16 cellular contexts compared by ENCODE assay signal in genomic region chr17:42285346-42286050, GRCh38. TPM values are rescaled to one million over a fixed set of nuclear protein-coding genes. Genes with fewer than 3 reads are reported as not detected.
A peak's percentile ranks its signal among the peaks of the same experiment; 100 is the strongest.
DNase-seq lines count a peak whose midpoint lies in the region; ATAC-seq, FAIRE-seq and TF ChIP-seq lines count a peak whose summit lies in the region.
"Had no signal": no experiment of that assay in that cellular context is flagged by ENCODE, and none has a peak within 500 bp of the region (broad histone marks: within the 10 kb centered on the region; RNA-seq: fewer than 3 reads in every experiment).

No MANE protein-coding gene starts in this region.

- DNase-seq in T-helper 1 cell: no peak
- no peak for DNase-seq in T-helper 17 cell
- DNase-seq in K562 (ENCODE audit: extremely low read depth in 1 of 4, low spot score in 3 of 4): no peak
- peak; percentile 22 for DNase-seq in small intestine
- DNase-seq in dermis blood vessel endothelial cell: no peak
- no peak for DNase-seq in HTR-8/SVneo (ENCODE audit: insufficient read length, low spot score)
- DNase-seq in NCI-H1105 (lab: John Stamatoyannopoulos, UW): no peak
- DNase-seq: GF-D8, NCI-H2029, SHP77 treated with DMSO at 0.1 percent for 48 hours had no signal

- CTCF ChIA-PET in K562 (lab: Yijun Ruan, JAX; ENCODE audit: low intra/inter-chr PET ratio): no interaction called here

- peaks cover 92% of the 10 kb centered on the region for H3K79me2 ChIP-seq in K562 (ENCODE audit: control insufficient read depth, insufficient read depth, low read length)

- no peaks in the 10 kb centered on the region for H3K9me1 ChIP-seq in K562 (ENCODE audit: control insufficient read depth, insufficient read depth, low read length)

- no peaks in the 10 kb centered on the region for H3K9me3 Mint-ChIP-seq in T-helper 1 cell treated with Interleukin-12 subunit alpha and Interleukin-12 subunit beta and Interleukin-4 antibody, amounts not matched to agents 30 μg/mL and 1 μg/mL, for 36 hours

- no peak for TF ChIP-seq CTCF in K562 (IDR thresholded peaks at IDR 0.05 in 2 of 3, conservative IDR thresholded peaks at IDR 0.05 in 1 of 3; ENCODE audit: insufficient read depth in 2 of 3, low read depth in 1 of 3, low read length in 3 of 3)

- H3K4me3 Mint-ChIP-seq in T-helper 1 cell treated with Interleukin-12 subunit alpha and Interleukin-12 subunit beta and Interleukin-4 antibody, amounts not matched to agents 30 μg/mL and 1 μg/mL, for 36 hours: peak overlapping the region; percentile 1
- H3K4me3 Mint-ChIP-seq in T-helper 17 cell: peak overlapping the region; percentile 96

- no peaks in the 10 kb centered on the region for H3K27me3 ChIP-seq in K562 (ENCODE audit: control insufficient read depth in 2 of 2, insufficient read depth in 2 of 2, low read length in 2 of 2)
- H3K27me3 ChIP-seq in small intestine (ENCODE audit: control insufficient read depth in 2 of 2, insufficient read depth in 2 of 2, low read length in 2 of 2): no peaks in the 10 kb centered on the region

- no peaks in the 10 kb centered on the region for H4K20me1 ChIP-seq in K562 (replicated peaks; ENCODE audit: control insufficient read depth, insufficient read depth, low read length)

- peak overlapping the region; percentile 88 for H3K4me2 ChIP-seq in K562 (ENCODE audit: insufficient read depth, low read length)

- H3K27me3 Mint-ChIP-seq in T-helper 1 cell treated with Interleukin-12 subunit alpha and Interleukin-12 subunit beta and Interleukin-4 antibody, amounts not matched to agents 30 μg/mL and 1 μg/mL, for 36 hours (ENCODE audit: low read depth): no peaks in the 10 kb centered on the region
- no peaks in the 10 kb centered on the region for H3K27me3 Mint-ChIP-seq in T-helper 17 cell

- H3K9me3 ChIP-seq in T-helper 17 cell (ENCODE audit: control insufficient read depth, low read length, poor library complexity, severe bottlenecking) (no peaks in the 10 kb centered on the region), K562 (replicated peaks; ENCODE audit: control insufficient read depth, insufficient read depth, low read depth, low read length) (no peaks in the 10 kb centered on the region), small intestine (ENCODE audit: control insufficient read depth, low read depth) (no peaks in the 10 kb centered on the region)

- no peak overlapping the region for H3K27ac Mint-ChIP-seq in T-helper 1 cell treated with Interleukin-12 subunit alpha and Interleukin-12 subunit beta and Interleukin-4 antibody, amounts not matched to agents 30 μg/mL and 1 μg/mL, for 36 hours
- peak overlapping the region; percentile 97 for H3K27ac Mint-ChIP-seq in T-helper 17 cell

- FAIRE-seq in K562 (lab: Jason Lieb, UNC) (no peak), small intestine (lab: Jason Lieb, UNC) (no peak), HTR-8/SVneo (lab: Jason Lieb, UNC) (no peak)
- FAIRE-seq: H54, TTC549 had no signal

- no peak for TF ChIP-seq POLR2A in K562 (conservative IDR thresholded peaks at IDR 0.05)

- no peak for TF ChIP-seq EP300 in K562 (IDR thresholded peaks at IDR 0.05; ENCODE audit: low read length)

- peaks cover 28% of the 10 kb centered on the region for H3K4me1 Mint-ChIP-seq in T-helper 1 cell treated with Interleukin-12 subunit alpha and Interleukin-12 subunit beta and Interleukin-4 antibody, amounts not matched to agents 30 μg/mL and 1 μg/mL, for 36 hours (ENCODE audit: low read depth)
- H3K4me1 Mint-ChIP-seq in T-helper 17 cell: peaks cover 32% of the 10 kb centered on the region

- H3K27ac ChIP-seq in K562 (ENCODE audit: extremely low read depth, low read depth, low read length): peak overlapping the region; percentile 43
- H3K27ac ChIP-seq in small intestine (ENCODE audit: low read depth in 1 of 2, low read length in 1 of 2): no peak overlapping the region
- H3K27ac ChIP-seq: 22Rv1, cardiac muscle cell, epithelial cell of prostate had no signal

- 27% methylated on average over 11 of the region's 11 CpGs for WGBS in K562 (ENCODE audit: insufficient coverage, low coverage, missing lambda C conversion rate)
- WGBS in small intestine, 3 donors: 88 to 90% (median 90%) methylated on average over 11 of the region's 11 CpGs

- H3K36me3 ChIP-seq in K562 (ENCODE audit: control insufficient read depth, insufficient read depth, low read length) (peaks cover 43% of the 10 kb centered on the region), small intestine (ENCODE audit: control insufficient read depth in 2 of 2, insufficient read depth in 2 of 2, low read length in 2 of 2) (no peaks in the 10 kb centered on the region)
- H3K36me3 ChIP-seq: cardiac muscle cell had no signal

- POLR2A ChIA-PET in K562 (lab: Yijun Ruan, JAX): interaction anchor here (1.2 to 2.9 kb wide), 3 partner anchors 8 to 15 kb away, joined by 3 to 15 read pairs (median 11); no protein-coding TSS in a partner anchor

- no peak for ATAC-seq in T-helper 17 cell
- no peak for ATAC-seq in K562

- H3K4me3 ChIP-seq in K562 (peak overlapping the region; percentile 88), small intestine (ENCODE audit: low read depth in 1 of 2, low read length in 2 of 2) (no peak overlapping the region)
- H3K4me3 ChIP-seq: cardiac muscle cell had no signal

- H3K4me1 ChIP-seq in K562 (replicated peaks in 1 of 2; ENCODE audit: control insufficient read depth in 2 of 2, insufficient read depth in 2 of 2, low read length in 2 of 2) (peaks cover 47 to 64% of the 10 kb centered on the region in 2 experiments), small intestine (ENCODE audit: control insufficient read depth in 2 of 2, insufficient read depth in 1 of 2, low read depth in 1 of 2, low read length in 1 of 2) (peaks cover 0 to 8% of the 10 kb centered on the region in 2 donors)

- peaks cover 5% of the 10 kb centered on the region for H3K36me3 Mint-ChIP-seq in T-helper 1 cell treated with Interleukin-12 subunit alpha and Interleukin-12 subunit beta and Interleukin-4 antibody, amounts not matched to agents 30 μg/mL and 1 μg/mL, for 36 hours (ENCODE audit: low read depth)
- peaks cover 3% of the 10 kb centered on the region for H3K36me3 Mint-ChIP-seq in T-helper 17 cell (ENCODE audit: low read depth)

- intact Hi-C loops in K562 (cut with micrococcal nuclease): loop anchor here (2.0 kb wide), 1 partner anchor 27 kb away; no protein-coding TSS in a partner anchor

- in situ Hi-C loops in K562 (cut with MboI): no loop called here

- BruUV-seq in K562 (replicated peaks; lab: Mats Ljungman, UMichigan): no TSS peak

- no peak overlapping the region for H2AFZ ChIP-seq in K562 (ENCODE audit: low read depth, low read length)

- peak overlapping the region; percentile 83 to 87 for H3K9ac ChIP-seq in K562 (ENCODE audit: insufficient read depth in 1 of 2, low read depth in 2 of 2, low read length in 2 of 2)

- no peak for TF ChIP-seq RAD21 in K562 (CRISPR knock-in tag; conservative IDR thresholded peaks at IDR 0.05 in 1 of 2, IDR thresholded peaks at IDR 0.05 in 1 of 2)

TF ChIP-seq in K562, 482 proteins besides CTCF, POLR2A, EP300 and RAD21 (continues in another document):
- no peak for TF ChIP-seq HMG20A (CRISPR knock-in tag; conservative IDR thresholded peaks at IDR 0.05)
- no peak for TF ChIP-seq FOXA1 (IDR thresholded peaks at IDR 0.05; ENCODE audit: borderline replicate concordance)
- no peak for TF ChIP-seq HNRNPUL1 (IDR thresholded peaks at IDR 0.05; ENCODE audit: low read length)
- TF ChIP-seq KLF13 (tag; IDR thresholded peaks at IDR 0.05; ENCODE audit: borderline replicate concordance, low read depth): no peak

RNA-seq across cellular contexts. Expression of gene STAT5A, which starts 2.8 kb away (rescaled TPM):
- total RNA-seq in T-helper 17 cell (100 to 1,000 TPM; 153 to 177 TPM), K562 (2014; rRNA removed) (391 and 467 TPM in 2 replicates), K562 (2014; rRNA removed; fragmentation: Illumina TruSeq; extraction: Trizol) (156 and 174 TPM in 2 replicates), K562 (2015; rRNA removed; fragmentation: Illumina TruSeq; extraction: Trizol) (177 and 195 TPM in 2 replicates), K562 (2021) (377 and 414 TPM in 2 replicates), dermis blood vessel endothelial cell (51.4 and 60.2 TPM in 2 replicates)
- total RNA-seq in K562 (2011; cell fraction: chromatin; rRNA removed; ENCODE audit: low replicate concordance): 251 and 757 TPM in 2 replicates
- 428 and 505 TPM in 2 replicates for total RNA-seq in K562 (2011; cell fraction: nucleolus; rRNA removed)
- 262 and 311 TPM in 2 replicates for total RNA-seq in K562 (2011; cell fraction: nucleoplasm; rRNA removed)
- polyA plus RNA-seq in K562 (2011; rRNA removed) (131 and 196 TPM in 2 replicates), K562 (2014; fragmentation: Illumina TruSeq; extraction: Trizol) (379 and 415 TPM in 2 replicates), K562 (2014; fragmentation: Nextera tagmentation; extraction: Ambion mirVana) (10 to 100 TPM; 79.9 to 81.8 TPM), K562 (2014; rRNA removed) (239 and 248 TPM in 2 replicates), small intestine (10 to 100 TPM in 2 of 3 donors, 1 to 10 TPM in 1; 2.7 to 18.3 (median 11.3) TPM)
- polyA plus RNA-seq in K562 (2011; cell fraction: cytosol; rRNA removed): 76.7 and 247 TPM in 2 replicates
- polyA plus RNA-seq in K562 (2011; cell fraction: nucleus; rRNA removed): 268 and 853 TPM in 2 replicates
- polyA plus RNA-seq in K562 (2012): 303 and 408 TPM in 2 replicates
- 114 and 250 TPM in 2 replicates for polyA minus RNA-seq in K562 (2011; rRNA and poly(A)+ RNA removed)
- polyA minus RNA-seq in K562 (2011; cell fraction: cytosol; rRNA and poly(A)+ RNA removed): 124 and 299 TPM in 2 replicates
- polyA minus RNA-seq in K562 (2011; cell fraction: nucleus; rRNA and poly(A)+ RNA removed): 105 and 217 TPM in 2 replicates

RNA-seq across cellular contexts. Expression of gene STAT5B, which starts 9.3 kb away (rescaled TPM):
- total RNA-seq in T-helper 17 cell (100 to 1,000 TPM; 202 to 225 TPM), K562 (2014; rRNA removed) (92.4 and 113 TPM in 2 replicates), K562 (2014; rRNA removed; fragmentation: Illumina TruSeq; extraction: Trizol) (75.5 and 75.7 TPM in 2 replicates), K562 (2015; rRNA removed; fragmentation: Illumina TruSeq; extraction: Trizol) (63.5 and 65.2 TPM in 2 replicates), K562 (2021) (134 TPM in 2 replicates), dermis blood vessel endothelial cell (46.3 and 46.8 TPM in 2 replicates)
- 425 and 510 TPM in 2 replicates for total RNA-seq in K562 (2011; cell fraction: chromatin; rRNA removed; ENCODE audit: low replicate concordance)
- total RNA-seq in K562 (2011; cell fraction: nucleolus; rRNA removed): 258 and 266 TPM in 2 replicates
- 265 and 278 TPM in 2 replicates for total RNA-seq in K562 (2011; cell fraction: nucleoplasm; rRNA removed)
- polyA plus RNA-seq in K562 (2011; rRNA removed) (147 and 176 TPM in 2 replicates), K562 (2014; fragmentation: Illumina TruSeq; extraction: Trizol) (117 and 130 TPM in 2 replicates), K562 (2014; fragmentation: Nextera tagmentation; extraction: Ambion mirVana) (10 to 100 TPM; 20.8 to 23.5 TPM), K562 (2014; rRNA removed) (109 and 124 TPM in 2 replicates), small intestine (10 to 100 TPM; 13.4 to 22.0 (median 18.1) TPM)
- polyA plus RNA-seq in K562 (2011; cell fraction: cytosol; rRNA removed): 94.2 and 122 TPM in 2 replicates
- 190 and 298 TPM in 2 replicates for polyA plus RNA-seq in K562 (2011; cell fraction: nucleus; rRNA removed)
- polyA plus RNA-seq in K562 (2012): 79.5 and 138 TPM in 2 replicates
- 101 and 127 TPM in 2 replicates for polyA minus RNA-seq in K562 (2011; rRNA and poly(A)+ RNA removed)
- 79.7 and 81.7 TPM in 2 replicates for polyA minus RNA-seq in K562 (2011; cell fraction: cytosol; rRNA and poly(A)+ RNA removed)
- polyA minus RNA-seq in K562 (2011; cell fraction: nucleus; rRNA and poly(A)+ RNA removed): 54.4 and 60.3 TPM in 2 replicates
